3 cellular contexts compared by ENCODE assay signal in genomic region chr17:35553310-35553709, GRCh38.
TF ChIP-seq lines count a peak whose summit lies in the region.

No MANE protein-coding gene starts in this region.

TF ChIP-seq in A549, 52 proteins besides CTCF, POLR2A, EP300 and RAD21:
- TF ChIP-seq SMC3 (IDR thresholded peaks at IDR 0.05) (no peak), E2F6 (IDR thresholded peaks at IDR 0.05; ENCODE audit: borderline replicate concordance, low read depth) (no peak), MAFK (IDR thresholded peaks at IDR 0.05; ENCODE audit: partially characterized antibody) (peak; percentile 89), ZNF302 (CRISPR knock-in tag; IDR thresholded peaks at IDR 0.05) (no peak), ZC3H11A (IDR thresholded peaks at IDR 0.05) (no peak)

TF ChIP-seq in IMR-90, 13 proteins besides CTCF, POLR2A, EP300 and RAD21:
- TF ChIP-seq NFE2L2 (IDR thresholded peaks at IDR 0.05; ENCODE audit: low read depth, low read length) (no peak), USF2 (IDR thresholded peaks at IDR 0.05; ENCODE audit: low read depth, low read length) (no peak), MAFK (IDR thresholded peaks at IDR 0.05; ENCODE audit: low read depth, low read length) (peak; percentile 71), RCOR1 (IDR thresholded peaks at IDR 0.05; ENCODE audit: insufficient replicate concordance, low read length) (no peak), MXI1 (IDR thresholded peaks at IDR 0.05; ENCODE audit: borderline replicate concordance, low read depth, low read length) (no peak)

TF ChIP-seq in K562, 482 proteins besides CTCF, POLR2A, EP300 and RAD21:
- TF ChIP-seq MAFK (IDR thresholded peaks at IDR 0.05; ENCODE audit: low read length) (peak; percentile 59; the same call in 1 of the 2 replicates), ZSCAN29 (IDR thresholded peaks at IDR 0.05) (no peak), MAFF (IDR thresholded peaks at IDR 0.05; ENCODE audit: low read length) (peak; percentile 63), MAFG (tag; conservative IDR thresholded peaks at IDR 0.05) (peak; percentile 56), C11orf30 (IDR thresholded peaks at IDR 0.05; ENCODE audit: low read depth) (peak; percentile 47; the same call in 1 of the 2 replicates), IRF2 (CRISPR knock-in tag; IDR thresholded peaks at IDR 0.05) (no peak), ZNF316 (IDR thresholded peaks at IDR 0.05) (peak; percentile 68), CBFA2T3 (IDR thresholded peaks at IDR 0.05) (no peak), ZNF668 (CRISPR knock-in tag; IDR thresholded peaks at IDR 0.05) (no peak), ZBTB11 (CRISPR knock-in tag; IDR thresholded peaks at IDR 0.05) (no peak), TAF1 (IDR thresholded peaks at IDR 0.05; ENCODE audit: control insufficient read depth, extremely low read depth, insufficient read depth, low read length, severe bottlenecking) (no peak), PTTG1 (tag; IDR thresholded peaks at IDR 0.05; ENCODE audit: low read depth) (no peak), ZNF507 (tag; conservative IDR thresholded peaks at IDR 0.05) (no peak), DMBX1 (CRISPR knock-in tag; IDR thresholded peaks at IDR 0.05; ENCODE audit: borderline replicate concordance) (no peak), ZNF511 (CRISPR knock-in tag; IDR thresholded peaks at IDR 0.05) (no peak), ZNF24 (IDR thresholded peaks at IDR 0.05) (no peak), GTF2B (IDR thresholded peaks at IDR 0.05; ENCODE audit: extremely low read depth, insufficient read length) (no peak), ZBTB43 (CRISPR knock-in tag; IDR thresholded peaks at IDR 0.05) (no peak), NFE2 (IDR thresholded peaks at IDR 0.05; ENCODE audit: low read depth) (no peak), FOXJ3 (CRISPR knock-in tag; IDR thresholded peaks at IDR 0.05) (no peak), ZNF282 (CRISPR knock-in tag; IDR thresholded peaks at IDR 0.05) (no peak), FOS (IDR thresholded peaks at IDR 0.05; ENCODE audit: extremely low read depth, insufficient read length) (no peak)
